ENCODE assay signal across 33 cellular contexts in genomic region chr3:62724503-62724902, GRCh38.
"Had no signal": no experiment of that assay in that cellular context is flagged by ENCODE, and none has a peak within 500 bp of the region (broad histone marks: within the 10 kb centered on the region; RNA-seq: fewer than 3 reads in every experiment).

No MANE protein-coding gene starts in this region.

- H3K4me3 ChIP-seq: cardiac muscle cell, PC-9 had no signal

- H3K27ac ChIP-seq: brain microvascular endothelial cell, cardiac muscle cell, PC-9, RWPE1, VCaP had no signal

- H3K27me3 ChIP-seq: brain microvascular endothelial cell, cardiac muscle cell had no signal

- H3K36me3 ChIP-seq: brain microvascular endothelial cell, cardiac muscle cell had no signal

- FAIRE-seq: RCC 7860 had no signal

- ATAC-seq: activated CD8-positive, alpha-beta memory T cell treated with anti-CD3 and anti-CD28 coated beads, Interleukin-2, amount 10 ng/mL, durations not matched to agents 7 days and 5 days; activated naive CD8-positive, alpha-beta T cell treated with anti-CD3 and anti-CD28 coated beads, Interleukin-2, amount 50 U/mL, for 24 hours; Right ventricle myocardium inferior; SK-N-SH treated with all-trans-retinoic acid at 6 μM for 48 hours had no signal

- H3K4me2 ChIP-seq: PC-9 had no signal

- H2AFZ ChIP-seq: PC-9 had no signal

- DNase-seq: activated B cell treated with CpG ODN at 0.5 μM for 24 hours; activated CD4-positive, alpha-beta memory T cell treated with anti-CD3 and anti-CD28 coated beads, Interleukin-2, amount 10 ng/mL, durations not matched to agents 7 days and 5 days; activated CD4-positive, alpha-beta T cell treated with anti-CD3 and anti-CD28 coated beads for 4 hours; activated CD4-positive, CD25-positive, alpha-beta regulatory T cell treated with anti-CD3 and anti-CD28 coated beads, Interleukin-2, amount 50 U/mL, for 72 hours; activated CD8-positive, alpha-beta memory T cell treated with anti-CD3 and anti-CD28 coated beads for 24 hours; activated CD8-positive, alpha-beta memory T cell treated with anti-CD3 and anti-CD28 coated beads, Interleukin-2, amount 10 ng/mL, durations not matched to agents 7 days and 5 days; activated CD8-positive, alpha-beta memory T cell treated with anti-CD3 and anti-CD28 coated beads, Interleukin-2, amount 50 U/mL, for 48 hours; activated effector memory CD4-positive, alpha-beta T cell treated with Interleukin-2 at 50 U/mL for 16 hours; activated naive CD4-positive, alpha-beta T cell treated with anti-CD3 and anti-CD28 coated beads, Interleukin-2, amount 10 ng/mL, durations not matched to agents 7 days and 5 days; activated naive CD8-positive, alpha-beta T cell treated with anti-CD3 and anti-CD28 coated beads, Interleukin-2, amount 50 U/mL, for 24 hours; activated T-cell treated with anti-CD3 and anti-CD28 coated beads, Interleukin-2, amount 50 U/mL, for 48 hours; brain microvascular endothelial cell; KG1; NCI-H1048; NCI-H1105 treated with DMSO at 0.1 percent for 48 hours; NCI-H1436; NCI-H1694; NCI-H1930; NCI-H2081 treated with DMSO at 0.1 percent for 48 hours; NCI-H345; NCI-H524 treated with DMSO at 0.1 percent for 48 hours; PC-9; SIG-M5; SW 1271; T-helper 1 cell; T-helper 2 cell; T-helper 9 cell had no signal
